In genomic region chr1:182641561-182641960, GRCh38 we compare ENCODE assay signal across 27 cellular contexts. TPM values are rescaled to one million over a fixed set of nuclear protein-coding genes. Genes with fewer than 3 reads are reported as not detected.
"Had no signal": no experiment of that assay in that cellular context is flagged by ENCODE, and none has a peak within 500 bp of the region (broad histone marks: within the 10 kb centered on the region; RNA-seq: fewer than 3 reads in every experiment).

No MANE protein-coding gene starts in this region.

- ATAC-seq: activated CD4-positive, alpha-beta T cell treated with anti-CD3 and anti-CD28 coated beads for 36 hours; activated naive CD4-positive, alpha-beta T cell treated with anti-CD3 and anti-CD28 coated beads, Interleukin-2, amount 50 U/mL, for 72 hours; activated T-helper 17 cell treated with anti-CD3 and anti-CD28 coated beads, Interleukin-2, amount 50 U/mL, for 72 hours; esophagus mucosa; left lung; naive thymus-derived CD8-positive, alpha-beta T cell; psoas muscle had no signal

- H3K27me3 ChIP-seq: ascending aorta, brain microvascular endothelial cell, left lung, neural progenitor cell, right atrium auricular region, thyroid gland had no signal

- H3K4me3 Mint-ChIP-seq: activated B cell treated with CpG ODN at 0.5 μM for 24 hours; activated CD4-positive, alpha-beta T cell treated with anti-CD3 and anti-CD28 coated beads for 36 hours; activated T-cell treated with anti-CD3 and anti-CD28 coated beads, Interleukin-2, amount 50 U/mL, for 24 hours; activated T-helper 17 cell treated with anti-CD3 and anti-CD28 coated beads, Interleukin-2, amount 50 U/mL, for 72 hours; naive thymus-derived CD8-positive, alpha-beta T cell; neural progenitor cell; stimulated activated naive CD8-positive, alpha-beta T cell treated with anti-CD3 and anti-CD28 coated beads, Interleukin-15, Interleukin-2, amounts not matched to agents 100 ng/mL and 50 ng/mL, for 24 hours had no signal

- H3K9me3 ChIP-seq: ascending aorta, left lung, psoas muscle, right atrium auricular region, thyroid gland had no signal

- H2AFZ ChIP-seq: neural progenitor cell had no signal

- H3K27me3 Mint-ChIP-seq: activated B cell treated with CpG ODN at 0.5 μM for 24 hours; activated CD4-positive, alpha-beta T cell treated with anti-CD3 and anti-CD28 coated beads for 36 hours had no signal

- H3K9me3 Mint-ChIP-seq: activated B cell treated with CpG ODN at 0.5 μM for 24 hours; activated T-cell treated with anti-CD3 and anti-CD28 coated beads, Interleukin-2, amount 50 U/mL, for 24 hours; naive thymus-derived CD8-positive, alpha-beta T cell; neural progenitor cell; stimulated activated naive CD8-positive, alpha-beta T cell treated with anti-CD3 and anti-CD28 coated beads, Interleukin-15, Interleukin-2, amounts not matched to agents 100 ng/mL and 50 ng/mL, for 24 hours had no signal

- H3K4me1 ChIP-seq: ascending aorta, left lung, psoas muscle, right atrium auricular region had no signal

- H3K27ac ChIP-seq: ascending aorta, brain microvascular endothelial cell, left lung, neural progenitor cell, psoas muscle, right atrium auricular region had no signal

- H3K27ac Mint-ChIP-seq: activated B cell treated with CpG ODN at 0.5 μM for 24 hours; activated CD4-positive, alpha-beta T cell treated with anti-CD3 and anti-CD28 coated beads for 36 hours; activated naive CD4-positive, alpha-beta T cell treated with anti-CD3 and anti-CD28 coated beads, Interleukin-2, amount 50 U/mL, for 72 hours; activated T-cell treated with anti-CD3 and anti-CD28 coated beads, Interleukin-2, amount 50 U/mL, for 24 hours; activated T-helper 17 cell treated with anti-CD3 and anti-CD28 coated beads, Interleukin-2, amount 50 U/mL, for 72 hours; naive thymus-derived CD8-positive, alpha-beta T cell; neural progenitor cell; stimulated activated naive CD8-positive, alpha-beta T cell treated with anti-CD3 and anti-CD28 coated beads, Interleukin-15, Interleukin-2, amounts not matched to agents 100 ng/mL and 50 ng/mL, for 24 hours had no signal

- H3K4me3 ChIP-seq: ascending aorta, left lung, neural progenitor cell, psoas muscle, right atrium auricular region, thyroid gland had no signal

- H3K36me3 Mint-ChIP-seq: naive thymus-derived CD8-positive, alpha-beta T cell; neural progenitor cell had no signal

- H3K4me1 Mint-ChIP-seq: activated CD4-positive, alpha-beta T cell treated with anti-CD3 and anti-CD28 coated beads for 36 hours; activated T-helper 17 cell treated with anti-CD3 and anti-CD28 coated beads, Interleukin-2, amount 50 U/mL, for 72 hours; naive thymus-derived CD8-positive, alpha-beta T cell had no signal

- H3K36me3 ChIP-seq: ascending aorta, brain microvascular endothelial cell, left lung, neural progenitor cell, right atrium auricular region, thyroid gland had no signal

- H3K9ac ChIP-seq: neural progenitor cell had no signal

- H3K4me2 ChIP-seq: neural progenitor cell had no signal

- DNase-seq: activated B cell treated with CpG ODN at 0.5 μM for 24 hours; activated CD4-positive, alpha-beta T cell treated with anti-CD3 and anti-CD28 coated beads for 36 hours; activated CD4-positive, alpha-beta T cell treated with anti-CD3 and anti-CD28 coated beads, Interleukin-2, amount 50 U/mL, for 4 hours; activated CD8-positive, alpha-beta memory T cell treated with anti-CD3 and anti-CD28 coated beads for 24 hours; activated CD8-positive, alpha-beta memory T cell treated with anti-CD3 and anti-CD28 coated beads, Interleukin-2, amount 50 U/mL, for 4 hours; activated T-cell treated with anti-CD3 and anti-CD28 coated beads, Interleukin-2, amount 50 U/mL, for 24 hours; brain microvascular endothelial cell; caudate nucleus; dermis blood vessel endothelial cell; effector CD8-positive, alpha-beta T cell; foreskin melanocyte; left lung; naive thymus-derived CD8-positive, alpha-beta T cell; psoas muscle; stimulated activated CD4-positive, alpha-beta T cell treated with anti-CD3 and anti-CD28 coated beads, Interleukin-4, amount 100 ng/mL, for 4 hours; substantia nigra; thyroid gland had no signal

RNA-seq across cellular contexts. Expression of gene RGS8, which starts 42.8 kb away (rescaled TPM):
- total RNA-seq: activated B cell treated with CpG ODN at 0.5 μM for 24 hours; activated CD4-positive, alpha-beta T cell treated with anti-CD3 and anti-CD28 coated beads for 36 hours; activated naive CD4-positive, alpha-beta T cell treated with anti-CD3 and anti-CD28 coated beads, Interleukin-2, amount 50 U/mL, for 72 hours; ascending aorta; dermis blood vessel endothelial cell; esophagus mucosa; lung microvascular endothelial cell; naive thymus-derived CD8-positive, alpha-beta T cell; osteoblast; psoas muscle; ureter had no signal
